ENCODE assay signal across 24 cellular contexts in genomic region chr16:68425498-68426354, GRCh38. TPM values are rescaled to one million over a fixed set of nuclear protein-coding genes. Genes with fewer than 3 reads are reported as not detected.
"Had no signal": no experiment of that assay in that cellular context is flagged by ENCODE, and none has a peak within 500 bp of the region (broad histone marks: within the 10 kb centered on the region; RNA-seq: fewer than 3 reads in every experiment).

No MANE protein-coding gene starts in this region.

- H3K27me3 Mint-ChIP-seq: stimulated activated naive CD8-positive, alpha-beta T cell treated with anti-CD3 and anti-CD28 coated beads, Interleukin-15, Interleukin-2, amounts not matched to agents 100 ng/mL and 50 ng/mL, for 24 hours had no signal

- DNase-seq: activated CD4-positive, alpha-beta T cell treated with anti-CD3 and anti-CD28 coated beads for 1 hour; activated CD4-positive, alpha-beta T cell treated with anti-CD3 and anti-CD28 coated beads, Interleukin-2, amount 50 U/mL, for 1 hour; activated CD8-positive, alpha-beta T cell treated with anti-CD3 and anti-CD28 coated beads, Interleukin-2, amount 10 ng/mL, durations not matched to agents 7 days and 5 days; activated T-cell treated with anti-CD3 and anti-CD28 coated beads, Interleukin-2, amount 50 U/mL, for 1 hour; glutamatergic neuron; kidney glomerular epithelial cell; midbrain; ovary; stimulated activated CD4-positive, alpha-beta T cell treated with anti-CD3 and anti-CD28 coated beads, Interleukin-4, amount 100 ng/mL, for 4 hours; substantia nigra; T-helper 1 cell; T-helper 9 cell; thyroid gland had no signal

- H3K9me3 Mint-ChIP-seq: nephron; stimulated activated naive CD8-positive, alpha-beta T cell treated with anti-CD3 and anti-CD28 coated beads, Interleukin-15, Interleukin-2, amounts not matched to agents 100 ng/mL and 50 ng/mL, for 24 hours had no signal

- H3K27me3 ChIP-seq: adrenal gland, ascending aorta, esophagus muscularis mucosa, hepatocyte, left lung, neutrophil, ovary, right atrium auricular region, thyroid gland had no signal

- ATAC-seq: activated CD8-positive, alpha-beta T cell treated with anti-CD3 and anti-CD28 coated beads, Interleukin-2, amount 10 ng/mL, durations not matched to agents 7 days and 5 days; left lung had no signal

- H3K4me3 ChIP-seq: adrenal gland, ascending aorta, coronary artery, esophagus muscularis mucosa, hepatocyte, left lung, ovary, prostate gland, right atrium auricular region, thyroid gland had no signal

- H3K36me3 ChIP-seq: adrenal gland, ascending aorta, esophagus muscularis mucosa, left lung, neutrophil, ovary, prostate gland, right atrium auricular region, thyroid gland had no signal

- H3K4me3 Mint-ChIP-seq: activated CD8-positive, alpha-beta T cell treated with anti-CD3 and anti-CD28 coated beads, Interleukin-2, amount 10 ng/mL, durations not matched to agents 7 days and 5 days; nephron; stimulated activated naive CD8-positive, alpha-beta T cell treated with anti-CD3 and anti-CD28 coated beads, Interleukin-15, Interleukin-2, amounts not matched to agents 100 ng/mL and 50 ng/mL, for 24 hours had no signal

- H3K9me3 ChIP-seq: adrenal gland, ascending aorta, esophagus muscularis mucosa, left lung, neutrophil, ovary, prostate gland, right atrium auricular region, thyroid gland had no signal

- H3K27ac Mint-ChIP-seq: activated CD8-positive, alpha-beta T cell treated with anti-CD3 and anti-CD28 coated beads, Interleukin-2, amount 10 ng/mL, durations not matched to agents 7 days and 5 days; nephron; stimulated activated naive CD8-positive, alpha-beta T cell treated with anti-CD3 and anti-CD28 coated beads, Interleukin-15, Interleukin-2, amounts not matched to agents 100 ng/mL and 50 ng/mL, for 24 hours had no signal

- H3K27ac ChIP-seq: adrenal gland, ascending aorta, coronary artery, esophagus muscularis mucosa, hepatocyte, left lung, neutrophil, ovary, prostate gland, right atrium auricular region, thyroid gland had no signal

- H3K4me1 Mint-ChIP-seq: nephron had no signal

- H3K4me1 ChIP-seq: ascending aorta, esophagus muscularis mucosa, left lung, prostate gland, right atrium auricular region, thyroid gland had no signal

RNA-seq across cellular contexts. Expression of gene SMPD3, which starts 22.6 kb away (rescaled TPM):
- total RNA-seq: ascending aorta had no signal
